ENCODE assay signal across 1 cellular context in genomic region chr2:218418717-218419458, GRCh38.
TF ChIP-seq lines count a peak whose summit lies in the region.

TSS of gene VIL1 (plus strand) at chr2:218419123. CDS start at chr2:218423779, 4,656 bp downstream.

TF ChIP-seq in HepG2, 621 proteins besides CTCF, POLR2A, EP300 and RAD21 (continued from another document and continues in another):
- TF ChIP-seq ZNF451 (CRISPR knock-in tag; IDR thresholded peaks at IDR 0.05) (no peak), ZNF362 (CRISPR knock-in tag; IDR thresholded peaks at IDR 0.05; ENCODE audit: borderline replicate concordance) (peak; percentile 97), ZNF703 (CRISPR knock-in tag; IDR thresholded peaks at IDR 0.05; ENCODE audit: borderline replicate concordance) (no peak), GMEB1 (CRISPR knock-in tag; IDR thresholded peaks at IDR 0.05; ENCODE audit: borderline replicate concordance) (peak; percentile 48; the same call in 1 of the 2 replicates), ETS1 (CRISPR knock-in tag; IDR thresholded peaks at IDR 0.05) (no peak), KIAA2018 (CRISPR knock-in tag; IDR thresholded peaks at IDR 0.05; ENCODE audit: borderline replicate concordance) (0 out of 2 replicates have a peak, but pooled peaks have one; percentile 16), ARNTL (CRISPR knock-in tag; IDR thresholded peaks at IDR 0.05) (peak; percentile 45; the same call in 1 of the 2 replicates), ZNF33A (CRISPR knock-in tag; IDR thresholded peaks at IDR 0.05; ENCODE audit: borderline replicate concordance) (peak; percentile 71; the same call in 1 of the 2 replicates), SOX13 (IDR thresholded peaks at IDR 0.05) (peak; percentile 55; the same call in 1 of the 2 replicates), SOX13 (CRISPR knock-in tag; conservative IDR thresholded peaks at IDR 0.05 in 1 of 2, IDR thresholded peaks at IDR 0.05 in 1 of 2) (peak in 1 of 2 experiments; percentile 73; a peak in 2 of 4 replicates), CENPBD1 (CRISPR knock-in tag; IDR thresholded peaks at IDR 0.05; ENCODE audit: borderline replicate concordance, low read depth) (no peak), PRDM10 (CRISPR knock-in tag; IDR thresholded peaks at IDR 0.05; ENCODE audit: low read depth) (peak; percentile 66), HOXA5 (CRISPR knock-in tag; IDR thresholded peaks at IDR 0.05) (peak; percentile 79; the same call in 1 of the 2 replicates), MIXL1 (CRISPR knock-in tag; IDR thresholded peaks at IDR 0.05) (0 out of 2 replicates have a peak, but pooled peaks have one; percentile 11), HOMEZ (CRISPR knock-in tag; IDR thresholded peaks at IDR 0.05; ENCODE audit: low read depth) (peak; percentile 15; the same call in 1 of the 2 replicates), AFF4 (CRISPR knock-in tag; IDR thresholded peaks at IDR 0.05) (0 out of 2 replicates have a peak, but pooled peaks have one; percentile 59), ASH2L (IDR thresholded peaks at IDR 0.05; ENCODE audit: insufficient read length, low read depth, low read length) (peak; percentile 82), ZNF326 (CRISPR knock-in tag; IDR thresholded peaks at IDR 0.05; ENCODE audit: borderline replicate concordance) (no peak), ARNT (IDR thresholded peaks at IDR 0.05) (no peak), ZFP90 (CRISPR knock-in tag; IDR thresholded peaks at IDR 0.05; ENCODE audit: borderline replicate concordance) (0 out of 2 replicates have a peak, but pooled peaks have one; percentile 7), DZIP1 (CRISPR knock-in tag; IDR thresholded peaks at IDR 0.05) (0 out of 2 replicates have a peak, but pooled peaks have one; percentile 59), GZF1 (CRISPR knock-in tag; IDR thresholded peaks at IDR 0.05) (no peak; the same call in 1 of the 2 replicates), NONO (IDR thresholded peaks at IDR 0.05) (no peak), NONO (CRISPR knock-in tag; conservative IDR thresholded peaks at IDR 0.05) (peak; percentile 48; the same call in 1 of the 2 replicates), ZSCAN31 (CRISPR knock-in tag; IDR thresholded peaks at IDR 0.05; ENCODE audit: low read depth) (peak; percentile 85), U2AF2 (IDR thresholded peaks at IDR 0.05; ENCODE audit: low read depth, low read length) (peak; percentile 69; the same call in 1 of the 2 replicates)
